In the genomic region with DNA sequence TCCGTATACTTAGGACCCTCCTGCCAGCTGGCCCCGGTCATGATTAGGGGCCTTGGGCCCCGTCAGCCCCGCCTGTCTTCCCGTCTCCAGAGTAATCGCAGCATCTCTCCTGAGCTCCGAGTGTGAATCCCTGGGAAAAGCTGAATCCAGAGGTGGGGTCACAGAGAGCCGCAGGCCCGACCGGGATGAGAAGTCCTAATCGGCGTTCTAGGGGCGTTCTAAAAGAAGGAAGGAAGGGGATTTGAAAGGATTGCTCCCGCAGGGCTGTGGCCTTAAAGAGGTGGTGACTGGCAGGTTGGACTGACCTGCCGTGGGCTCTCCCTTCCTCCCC, we compare ENCODE assay signal across 8 cellular contexts. TPM values are rescaled to one million over a fixed set of nuclear protein-coding genes. Genes with fewer than 3 reads are reported as not detected.
DNase-seq lines count a peak whose midpoint lies in the region; ATAC-seq, FAIRE-seq and TF ChIP-seq lines count a peak whose summit lies in the region.

No MANE protein-coding gene starts in this region.

- TSS peak; percentile 40 for BruUV-seq in MCF 10A (replicated peaks; lab: Mats Ljungman, UMichigan)

- H3K9me3 ChIP-seq in mesenchymal stem cell (ENCODE audit: control insufficient read depth, low read length) (no peaks in the 10 kb centered on the region), uterus (no peaks in the 10 kb centered on the region)

- WGBS in mesenchymal stem cell = under 1% methylated on average over 14 of the region's 15 CpGs

- ATAC-seq in GM18909 (IDR thresholded peaks at IDR 0.05; ENCODE audit: poor library complexity, unreplicated experiment) = no peak
- no peak for ATAC-seq in GM18520 (IDR thresholded peaks at IDR 0.05; ENCODE audit: unreplicated experiment)

- H3K27ac Mint-ChIP-seq in MCF 10A (ENCODE audit: low read depth, unreplicated experiment) = peak overlapping the region; percentile 98

- H2BK5ac ChIP-seq in mesenchymal stem cell (ENCODE audit: low read depth, low read length, poor library complexity, severe bottlenecking) = peak overlapping the region; percentile 86

- H3K36me3 Mint-ChIP-seq in MCF 10A (ENCODE audit: insufficient read depth, unreplicated experiment) = peaks cover 50% of the 10 kb centered on the region

- H2BK12ac ChIP-seq in mesenchymal stem cell (ENCODE audit: low read length in 2 of 2) = no peak overlapping the region

- peak overlapping the region; percentile 87 for H4K8ac ChIP-seq in mesenchymal stem cell (ENCODE audit: low read length)

- peak overlapping the region; percentile 90 for H3K4me3 ChIP-seq in GM06990 (replicated peaks; ENCODE audit: low read depth, low read length)
- H3K4me3 ChIP-seq in NB4 (ENCODE audit: low read depth, low read length) = peak overlapping the region; percentile 80
- peak overlapping the region; percentile 65 to 92 for H3K4me3 ChIP-seq in mesenchymal stem cell (ENCODE audit: insufficient read depth in 1 of 2, low read depth in 1 of 2, low read length in 2 of 2)
- H3K4me3 ChIP-seq in uterus = peak overlapping the region; percentile 88 to 93

- H3K18ac ChIP-seq in mesenchymal stem cell (ENCODE audit: low read depth in 1 of 2, low read length in 2 of 2) = peak overlapping the region; percentile 37 to 96

- H3K27ac ChIP-seq in mesenchymal stem cell (ENCODE audit: low read length, poor library complexity, severe bottlenecking) = peak overlapping the region; percentile 98
- H3K27ac ChIP-seq in uterus = peak overlapping the region; percentile 97 to 100

- TF ChIP-seq POLR2A in NB4 (IDR thresholded peaks at IDR 0.05; ENCODE audit: extremely low read depth, insufficient read length) (no peak), uterus (IDR thresholded peaks at IDR 0.05) (no peak)

- CTCF ChIA-PET in MCF 10A (lab: Yijun Ruan, JAX) = interaction anchor here (0.6 to 1.8 kb wide), 5 partner anchors 14 to 230 kb away, joined by 4 to 6 read pairs (median 4); no protein-coding TSS in a partner anchor

- no peaks in the 10 kb centered on the region for H3K27me3 Mint-ChIP-seq in MCF 10A (ENCODE audit: insufficient read depth, unreplicated experiment)

- H2BK120ac ChIP-seq in mesenchymal stem cell (ENCODE audit: low read depth, low read length) = peak overlapping the region; percentile 61

- peak overlapping the region; percentile 84 for H3K4me3 Mint-ChIP-seq in MCF 10A (ENCODE audit: unreplicated experiment)

- H3K79me1 ChIP-seq in mesenchymal stem cell (replicated peaks; ENCODE audit: low read length, poor library complexity, severe bottlenecking) = peaks cover 2% of the 10 kb centered on the region

- intact Hi-C loops in MCF 10A (cut with micrococcal nuclease) (loop anchor here (1.0 to 10.0 kb wide), 5 partner anchors 15 to 364 kb away; no protein-coding TSS in a partner anchor), uterus (cut with DNase I; ENCODE audit: low total_unique reads) (no loop called here)

- POLR2A ChIA-PET in MCF 10A (lab: Yijun Ruan, JAX) = interaction anchor here (0.6 to 5.0 kb wide), 26 partner anchors 10 to 1599 kb away, joined by 3 to 76 read pairs (median 6); a partner anchor contains a TSS

- peak overlapping the region; percentile 98 for H3K9ac ChIP-seq in mesenchymal stem cell (ENCODE audit: low read length)

- peak overlapping the region; percentile 10 for H2AK5ac ChIP-seq in mesenchymal stem cell (ENCODE audit: low read length, severe bottlenecking)

- H3K4ac ChIP-seq in mesenchymal stem cell (ENCODE audit: low read depth in 1 of 2, low read length in 2 of 2) = peak overlapping the region; percentile 83 to 91

- H3K4me2 ChIP-seq in mesenchymal stem cell (ENCODE audit: low read length, poor library complexity, severe bottlenecking) = peak overlapping the region; percentile 86

- DNase-seq in GM06990 (ENCODE audit: extremely low read depth, insufficient read length) = no peak
- no peak for DNase-seq in NB4 (ENCODE audit: low read depth)
- DNase-seq in MCF 10A (ENCODE audit: unreplicated experiment) = no peak
- DNase-seq in mesenchymal stem cell = no peak
- DNase-seq in uterus = no peak
- DNase-seq in RCC 7860 (ENCODE audit: low spot score) = no peak

- TF ChIP-seq CTCF in GM06990 (IDR thresholded peaks at IDR 0.05; ENCODE audit: insufficient read depth, low read length, poor library complexity, severe bottlenecking) (no peak), NB4 (IDR thresholded peaks at IDR 0.05; ENCODE audit: low read depth, low read length) (no peak), MCF 10A (IDR thresholded peaks at IDR 0.05; ENCODE audit: unreplicated experiment) (no peak), uterus (IDR thresholded peaks at IDR 0.05) (no peak)

- H3K4me1 ChIP-seq in mesenchymal stem cell (ENCODE audit: control insufficient read depth, insufficient read depth, low read depth, low read length) (peaks cover 10% of the 10 kb centered on the region), uterus (peaks cover 0 to 4% of the 10 kb centered on the region in 2 donors)

- H2AFZ ChIP-seq in mesenchymal stem cell (ENCODE audit: low read depth, low read length) = peak overlapping the region; percentile 94

- FAIRE-seq in RCC 7860 (lab: Jason Lieb, UNC) = no peak

- no peak overlapping the region for H3K14ac ChIP-seq in mesenchymal stem cell (ENCODE audit: low read length in 2 of 2)

- H3K36me3 ChIP-seq in GM06990 (ENCODE audit: control insufficient read depth, insufficient read depth, low read length) = no peaks in the 10 kb centered on the region; the same call in none of the 2 replicates
- peaks cover 6 to 23% of the 10 kb centered on the region in 2 experiments for H3K36me3 ChIP-seq in mesenchymal stem cell (ENCODE audit: control insufficient read depth in 1 of 2, insufficient read depth in 2 of 2, low read depth in 1 of 2, low read length in 2 of 2)
- no peaks in the 10 kb centered on the region for H3K36me3 ChIP-seq in uterus

- peak overlapping the region; percentile 98 for H2BK15ac ChIP-seq in mesenchymal stem cell (ENCODE audit: low read depth, poor library complexity, severe bottlenecking)

- H3K4me1 Mint-ChIP-seq in MCF 10A (ENCODE audit: insufficient read depth, unreplicated experiment) = peaks cover 21% of the 10 kb centered on the region

- H3K9me3 Mint-ChIP-seq in MCF 10A (ENCODE audit: unreplicated experiment) = no peaks in the 10 kb centered on the region

- H4K91ac ChIP-seq in mesenchymal stem cell (ENCODE audit: low read length) = peak overlapping the region; percentile 87

- H3K27me3 ChIP-seq in GM06990 (replicated peaks; ENCODE audit: control insufficient read depth, insufficient read depth, low read length) = no peaks in the 10 kb centered on the region
- no peaks in the 10 kb centered on the region for H3K27me3 ChIP-seq in mesenchymal stem cell (ENCODE audit: control insufficient read depth in 1 of 2, insufficient read depth in 1 of 2, low read length in 2 of 2)
- no peaks in the 10 kb centered on the region for H3K27me3 ChIP-seq in uterus

- no peak overlapping the region for H3K23ac ChIP-seq in mesenchymal stem cell (ENCODE audit: low read length in 2 of 2)

RNA-seq across cellular contexts. Expression of a gene that starts 0.4 kb away (rescaled TPM):
- total RNA-seq in MCF 10A (2022) (71.7 and 75.4 TPM in 2 replicates), uterus (10 to 100 TPM; 14.6 to 89.0 (median 73.3) TPM)
- 34.2 TPM for polyA plus RNA-seq in mesenchymal stem cell (2013, experiment 1 of 2)
- 32.7 TPM for polyA plus RNA-seq in mesenchymal stem cell (2013, experiment 2 of 2)

RNA-seq across cellular contexts. Expression of a gene that starts 38.4 kb away (rescaled TPM):
- not detected in 2 replicates for total RNA-seq in MCF 10A (2022)
- polyA plus RNA-seq in mesenchymal stem cell (2013, experiment 1 of 2) = not detected
- not detected for polyA plus RNA-seq in mesenchymal stem cell (2013, experiment 2 of 2)
- total RNA-seq in uterus = under 1 TPM in 1 of 4 donors, not detected in 3; 0.07 TPM

RNA-seq across cellular contexts. Expression of a gene that starts 58.2 kb away (rescaled TPM):
- total RNA-seq in MCF 10A (2022) (11.9 and 12.9 TPM in 2 replicates), uterus (10 to 100 TPM; 10.5 to 18.7 (median 16.1) TPM)
- 15.1 TPM for polyA plus RNA-seq in mesenchymal stem cell (2013, experiment 1 of 2)
- 15.5 TPM for polyA plus RNA-seq in mesenchymal stem cell (2013, experiment 2 of 2)
